ENCODE assay signal across 1 cellular context in genomic region chrX:131970347-131970746, GRCh38.
TF ChIP-seq lines count a peak whose summit lies in the region.

No MANE protein-coding gene starts in this region.

TF ChIP-seq in IMR-90, 13 proteins besides CTCF, POLR2A, EP300 and RAD21 (continued from another document):
- TF ChIP-seq ELK1 (IDR thresholded peaks at IDR 0.05; ENCODE audit: borderline replicate concordance, low read depth, low read length), result no peak
- TF ChIP-seq CEBPB (IDR thresholded peaks at IDR 0.05; ENCODE audit: low read depth, low read length), result peak; percentile 38; the same call in 1 of the 2 replicates
- no peak for TF ChIP-seq BHLHE40 (IDR thresholded peaks at IDR 0.05; ENCODE audit: low read depth, low read length)
